In genomic region chr6:39599341-39599740, GRCh38 we compare ENCODE assay signal across 23 cellular contexts.
A peak's percentile ranks its signal among the peaks of the same experiment; 100 is the strongest.
DNase-seq lines count a peak whose midpoint lies in the region; ATAC-seq, FAIRE-seq and TF ChIP-seq lines count a peak whose summit lies in the region.
"Had no signal": no experiment of that assay in that cellular context is flagged by ENCODE, and none has a peak within 500 bp of the region (broad histone marks: within the 10 kb centered on the region; RNA-seq: fewer than 3 reads in every experiment).

No MANE protein-coding gene starts in this region.

- H3K79me2 ChIP-seq in smooth muscle cell (ENCODE audit: low read depth), result no peaks in the 10 kb centered on the region

- H3K9ac ChIP-seq in smooth muscle cell (ENCODE audit: low read depth), result no peak overlapping the region

- TF ChIP-seq POLR2A in esophagus muscularis mucosa (IDR thresholded peaks at IDR 0.05; ENCODE audit: low read depth), result no peak

- H3K4me1 ChIP-seq in esophagus muscularis mucosa (peaks cover 0 to 48% (median 33%) of the 10 kb centered on the region in 4 donors), smooth muscle cell (ENCODE audit: low read depth) (no peaks in the 10 kb centered on the region)
- H3K4me1 ChIP-seq: A549, HAP-1 had no signal

- no peaks in the 10 kb centered on the region for H3F3A ChIP-seq in smooth muscle cell (ENCODE audit: low read depth)

- TF ChIP-seq CTCF in esophagus muscularis mucosa (IDR thresholded peaks at IDR 0.05), result no peak
- TF ChIP-seq CTCF in smooth muscle cell (IDR thresholded peaks at IDR 0.05; ENCODE audit: borderline replicate concordance, insufficient read depth, poor library complexity, severe bottlenecking), result no peak

- intact Hi-C loops in esophagus muscularis mucosa (cut with DNase I), result no loop called here

- no peak overlapping the region for H3K4me2 ChIP-seq in smooth muscle cell
- H3K4me2 ChIP-seq: A549, PC-9 had no signal

- H2AFZ ChIP-seq in smooth muscle cell (ENCODE audit: low read depth), result no peak overlapping the region
- H2AFZ ChIP-seq: PC-9 had no signal

- H3K36me3 ChIP-seq in esophagus muscularis mucosa (no peaks in the 10 kb centered on the region), smooth muscle cell (ENCODE audit: low read depth) (no peaks in the 10 kb centered on the region)
- H3K36me3 ChIP-seq: HAP-1 had no signal

- H3K9me3 ChIP-seq in esophagus muscularis mucosa (peaks cover 0 to 17% (median 9%) of the 10 kb centered on the region in 4 donors), smooth muscle cell (replicated peaks; ENCODE audit: low read depth) (no peaks in the 10 kb centered on the region)
- H3K9me3 ChIP-seq: A549, HAP-1 had no signal

- no peaks in the 10 kb centered on the region for H4K20me1 ChIP-seq in smooth muscle cell (ENCODE audit: low read depth)

- TF ChIP-seq EP300 in esophagus muscularis mucosa (IDR thresholded peaks at IDR 0.05), result no peak

- 62% methylated on average over 2 of the region's 2 CpGs for WGBS in esophagus muscularis mucosa
- WGBS in smooth muscle cell (ENCODE audit: low lambda C conversion rate), result 93% methylated on average over 2 of the region's 2 CpGs

- no peak for ATAC-seq in HG02852 (IDR thresholded peaks at IDR 0.05; ENCODE audit: unreplicated experiment)
- ATAC-seq: A549 had no signal

- FAIRE-seq in GM18507 (lab: Jason Lieb, UNC), result peak; percentile 42
- FAIRE-seq: A549 had no signal

- H3K4me3 ChIP-seq in esophagus muscularis mucosa (no peak overlapping the region), smooth muscle cell (no peak overlapping the region)
- H3K4me3 ChIP-seq: A549, HAP-1, PC-9 had no signal

- peak overlapping the region; percentile 35 to 77 (median 74) for H3K27ac ChIP-seq in esophagus muscularis mucosa (replicated peaks in 1 of 4)
- H3K27ac ChIP-seq in smooth muscle cell (ENCODE audit: low read depth), result peak overlapping the region; percentile 44
- H3K27ac ChIP-seq: A549, C4-2B, PC-9 had no signal

- H3K27me3 ChIP-seq in esophagus muscularis mucosa (no peaks in the 10 kb centered on the region), smooth muscle cell (ENCODE audit: low read depth) (no peaks in the 10 kb centered on the region)

- no peak for DNase-seq in GM18507 (ENCODE audit: extremely low spot score, insufficient read length, low read depth)
- DNase-seq in RPMI8226, result peak; percentile 13
- DNase-seq in esophagus muscularis mucosa (ENCODE audit: extremely low spot score), result no peak
- no peak for DNase-seq in smooth muscle cell (lab: John Stamatoyannopoulos, UW; ENCODE audit: unreplicated experiment)
- no peak for DNase-seq in CD1c-positive myeloid dendritic cell (ENCODE audit: extremely low spot score)
- DNase-seq in stimulated activated CD4-positive, alpha-beta T cell treated with anti-CD3 and anti-CD28 coated beads, Interleukin-4, amount 100 ng/mL, for 4 hours, result no peak
- DNase-seq: CD8-positive, alpha-beta memory T cell; DMS79 treated with DMSO at 0.1 percent for 48 hours; GOT3; Karpas-422; MV-4-11; NCI-H1105; NCI-H1436 treated with DMSO at 0.1 percent for 48 hours; NCI-H187 treated with DMSO at 0.1 percent for 48 hours; NCI-H524 treated with DMSO at 0.1 percent for 48 hours; NCI-H82; PC-9; SHP77; T-helper 1 cell had no signal
